Comparison of ENCODE assay signal across 8 cellular contexts in genomic region chr1:173190101-173190895, GRCh38. TPM values are rescaled to one million over a fixed set of nuclear protein-coding genes. Genes with fewer than 3 reads are reported as not detected.
DNase-seq lines count a peak whose midpoint lies in the region; ATAC-seq and TF ChIP-seq lines count a peak whose summit lies in the region.

No MANE protein-coding gene starts in this region.

- H3K9me3 ChIP-seq in right atrium auricular region (no peaks in the 10 kb centered on the region), skeletal muscle tissue (ENCODE audit: control insufficient read depth in 3 of 3, low read length in 3 of 3) (no peaks in the 10 kb centered on the region)

- no peak overlapping the region for H3K4me3 Mint-ChIP-seq in WTC11
- H3K4me3 Mint-ChIP-seq in activated CD4-positive, alpha-beta T cell treated with anti-CD3 and anti-CD28 coated beads, Interleukin-2, amount 10 ng/mL, durations not matched to agents 7 days and 5 days: no peak overlapping the region

- no peaks in the 10 kb centered on the region for H3K9me3 Mint-ChIP-seq in WTC11
- H3K9me3 Mint-ChIP-seq in activated CD4-positive, alpha-beta T cell treated with anti-CD3 and anti-CD28 coated beads, Interleukin-2, amount 10 ng/mL, durations not matched to agents 7 days and 5 days: no peaks in the 10 kb centered on the region

- TF ChIP-seq CTCF in WTC11 (IDR thresholded peaks at IDR 0.05): no peak
- no peak for TF ChIP-seq CTCF in right atrium auricular region (IDR thresholded peaks at IDR 0.05)

- H3K36me3 Mint-ChIP-seq in WTC11: no peaks in the 10 kb centered on the region
- H3K36me3 Mint-ChIP-seq in activated CD4-positive, alpha-beta T cell treated with anti-CD3 and anti-CD28 coated beads, Interleukin-2, amount 10 ng/mL, durations not matched to agents 7 days and 5 days (ENCODE audit: low read depth): no peaks in the 10 kb centered on the region

- peak; percentile 56 for DNase-seq in AG08395 (ENCODE audit: low spot score)
- peak; percentile 65 for DNase-seq in HT1080 (ENCODE audit: low read depth)
- no peak for DNase-seq in WTC11 (ENCODE audit: low spot score)
- DNase-seq in right atrium auricular region (ENCODE audit: low spot score): peak; percentile 87
- no peak for DNase-seq in activated CD4-positive, alpha-beta T cell treated with anti-CD3 and anti-CD28 coated beads, Interleukin-2, amount 10 ng/mL, durations not matched to agents 7 days and 5 days
- no peak for DNase-seq in DMS79 treated with DMSO at 0.1 percent for 48 hours (lab: John Stamatoyannopoulos, UW)

- no peaks in the 10 kb centered on the region for H3K27me3 ChIP-seq in right atrium auricular region
- H3K27me3 ChIP-seq in skeletal muscle tissue (ENCODE audit: control insufficient read depth in 3 of 3, insufficient read depth in 3 of 3, low read length in 3 of 3): no peaks in the 10 kb centered on the region

- ATAC-seq in WTC11 (no peak), GM21619 (IDR thresholded peaks at IDR 0.05; ENCODE audit: unreplicated experiment) (no peak)

- H3K27ac ChIP-seq in right atrium auricular region (peak overlapping the region; percentile 79 to 91), skeletal muscle tissue (ENCODE audit: low read depth, low read length) (peak overlapping the region; percentile 65)

- H3K4me3 ChIP-seq in right atrium auricular region (no peak overlapping the region), skeletal muscle tissue (ENCODE audit: low read length in 3 of 3) (peak overlapping the region in 2 of 3 donors; percentile 2 to 46)

- POLR2A ChIA-PET in WTC11 (lab: Charles Lee): no interaction called here
- POLR2A ChIA-PET in activated CD4-positive, alpha-beta T cell treated with anti-CD3 and anti-CD28 coated beads, Interleukin-2, amount 10 ng/mL, durations not matched to agents 7 days and 5 days (lab: Charles Lee): no interaction called here

- H3K27me3 Mint-ChIP-seq in WTC11 (ENCODE audit: low read depth): no peaks in the 10 kb centered on the region; the same call in 1 of the 2 replicates
- H3K27me3 Mint-ChIP-seq in activated CD4-positive, alpha-beta T cell treated with anti-CD3 and anti-CD28 coated beads, Interleukin-2, amount 10 ng/mL, durations not matched to agents 7 days and 5 days: no peaks in the 10 kb centered on the region

- H3K4me1 ChIP-seq in right atrium auricular region (peaks cover 0 to 26% of the 10 kb centered on the region in 2 donors), skeletal muscle tissue (ENCODE audit: control insufficient read depth in 3 of 3, insufficient read depth in 3 of 3, low read length in 3 of 3) (peaks cover 10 to 14% (median 12%) of the 10 kb centered on the region in 3 donors)

- CTCF ChIA-PET in WTC11 (lab: Charles Lee): interaction anchor here (1.0 kb wide), 1 partner anchor 364 kb away, joined by 3 read pairs; no protein-coding TSS in a partner anchor
- CTCF ChIA-PET in activated CD4-positive, alpha-beta T cell treated with anti-CD3 and anti-CD28 coated beads, Interleukin-2, amount 10 ng/mL, durations not matched to agents 7 days and 5 days (lab: Charles Lee): interaction anchor here (0.7 to 1.2 kb wide), 3 partner anchors 12 to 171 kb away, joined by 3 to 4 read pairs (median 4); no protein-coding TSS in a partner anchor

- H3K36me3 ChIP-seq in right atrium auricular region (no peaks in the 10 kb centered on the region), skeletal muscle tissue (ENCODE audit: control insufficient read depth in 3 of 3, insufficient read depth in 3 of 3, low read length in 3 of 3) (no peaks in the 10 kb centered on the region)

- peak overlapping the region in 1 of 3 donors; percentile 46 for H3K9ac ChIP-seq in skeletal muscle tissue (ENCODE audit: low read depth in 1 of 3, low read length in 3 of 3)

- H3K27ac Mint-ChIP-seq in WTC11: no peak overlapping the region
- H3K27ac Mint-ChIP-seq in activated CD4-positive, alpha-beta T cell treated with anti-CD3 and anti-CD28 coated beads, Interleukin-2, amount 10 ng/mL, durations not matched to agents 7 days and 5 days: no peak overlapping the region

- H3K4me1 Mint-ChIP-seq in WTC11: peaks cover 11% of the 10 kb centered on the region
- peaks cover 1% of the 10 kb centered on the region for H3K4me1 Mint-ChIP-seq in activated CD4-positive, alpha-beta T cell treated with anti-CD3 and anti-CD28 coated beads, Interleukin-2, amount 10 ng/mL, durations not matched to agents 7 days and 5 days

TF ChIP-seq in WTC11, 78 proteins besides CTCF, POLR2A, EP300 and RAD21:
- 0 out of 2 replicates have a peak, but pooled peaks have one; percentile 15 for TF ChIP-seq GABPB1 (CRISPR knock-in tag; IDR thresholded peaks at IDR 0.05)
- TF ChIP-seq GTF2I (CRISPR knock-in tag; conservative IDR thresholded peaks at IDR 0.05): no peak

RNA-seq across cellular contexts. Expression of gene TNFSF4, which starts 16.8 kb away (rescaled TPM):
- total RNA-seq in HT1080 (2014; rRNA removed; shearing (Covaris generic)): 0.07 TPM in 1 of 2 replicates, not detected in the other
- 0.21 and 0.24 TPM in 2 replicates for polyA plus RNA-seq in HT1080 (2015; cell fraction: cytosol; rRNA removed)
- polyA plus RNA-seq in HT1080 (2015; cell fraction: nucleus; rRNA removed): 0.03 and 0.18 TPM in 2 replicates
- 0.48 to 0.81 TPM (median 0.78 TPM) in 3 replicates for total RNA-seq in WTC11 (2021)
- 1 to 10 TPM; 1.0 to 1.4 TPM for total RNA-seq in right atrium auricular region
- total RNA-seq in skeletal muscle tissue: 2.6 TPM
- total RNA-seq in activated CD4-positive, alpha-beta T cell treated with anti-CD3 and anti-CD28 coated beads, Interleukin-2, amount 10 ng/mL, durations not matched to agents 7 days and 5 days: 1 to 10 TPM; 2.2 to 2.9 TPM

Comparison
In these comparisons a context has a peak if more than half of its experiments do, and no peak if none do; other contexts are left out.
1. DNase-seq: peak in AG08395 (single experiment), HT1080 (single experiment) and right atrium auricular region (single experiment); none in WTC11 (single experiment), activated CD4-positive, alpha-beta T cell treated with anti-CD3 and anti-CD28 coated beads, Interleukin-2, amount 10 ng/mL, durations not matched to agents 7 days and 5 days (single experiment) and DMS79 treated with DMSO at 0.1 percent for 48 hours (single experiment).
2. H3K4me3 ChIP-seq: peak in skeletal muscle tissue (2 of 3); none in right atrium auricular region (0 of 2).